1 cellular context compared by ENCODE assay signal in the genomic region with DNA sequence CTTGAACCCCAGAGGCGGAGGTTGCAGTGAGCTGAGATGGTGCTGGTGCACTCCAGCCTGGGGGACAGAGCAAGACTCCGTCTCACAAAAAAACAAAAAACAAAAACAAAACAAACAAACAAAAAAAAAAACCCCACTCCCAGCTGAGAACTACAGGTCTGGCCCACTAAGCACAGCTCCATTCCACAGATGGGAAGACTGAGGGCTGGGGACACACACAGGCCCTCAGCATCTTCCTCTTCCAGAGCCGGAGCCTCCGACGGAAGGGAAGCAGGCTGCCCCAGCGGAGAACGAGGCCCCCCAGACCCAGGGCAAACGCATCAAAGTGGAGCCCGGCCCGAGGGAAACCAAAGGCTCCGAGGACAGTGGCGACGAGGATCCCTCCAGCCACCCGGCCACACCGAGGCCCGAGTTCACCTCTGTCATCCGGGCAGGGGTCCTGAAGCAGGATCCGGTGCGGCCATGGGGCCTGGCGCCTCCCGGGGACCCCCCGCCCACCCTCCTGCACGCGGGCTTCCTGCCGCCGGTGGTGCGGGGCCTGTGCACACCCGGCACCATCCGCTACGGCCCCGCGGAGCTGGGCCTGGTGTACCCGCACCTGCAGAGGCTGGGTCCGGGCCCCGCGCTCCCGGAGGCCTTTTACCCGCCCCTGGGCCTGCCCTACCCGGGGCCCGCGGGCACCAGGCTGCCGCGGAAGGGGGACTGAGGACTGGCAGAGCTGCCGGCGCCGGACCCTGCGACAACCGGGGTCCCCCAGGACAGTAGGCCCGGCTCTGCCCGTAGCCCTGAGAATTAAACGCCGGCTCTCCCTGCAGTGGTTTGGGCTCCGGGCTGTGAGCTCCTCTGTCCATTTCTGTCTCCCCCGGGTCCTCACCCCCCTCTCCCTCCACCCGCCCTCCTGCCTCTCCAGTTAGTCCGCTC.
TF ChIP-seq lines count a peak whose summit lies in the region.

No MANE protein-coding gene starts in this region.

TF ChIP-seq in K562, 482 proteins besides CTCF, POLR2A, EP300 and RAD21:
- TF ChIP-seq CBX1 (IDR thresholded peaks at IDR 0.05; ENCODE audit: low read depth) = peak; percentile 51; the same call in 1 of the 2 replicates
- peak; percentile 25; the same call in 1 of the 2 replicates for TF ChIP-seq RBFOX2 (IDR thresholded peaks at IDR 0.05; ENCODE audit: low read depth, low read length)
- peak; percentile 86 for TF ChIP-seq BCOR (IDR thresholded peaks at IDR 0.05)
- TF ChIP-seq CAMTA2 (CRISPR knock-in tag; conservative IDR thresholded peaks at IDR 0.05) = no peak
- TF ChIP-seq ZZZ3 (IDR thresholded peaks at IDR 0.05) = no peak
- TF ChIP-seq RCOR1 (IDR thresholded peaks at IDR 0.05; ENCODE audit: borderline replicate concordance in 1 of 2, low read depth in 2 of 2, low read length in 2 of 2) = peak in 1 of 2 experiments; percentile 29; a peak in 1 of 4 replicates
- TF ChIP-seq KDM1A (IDR thresholded peaks at IDR 0.05) = 0 out of 4 replicates have a peak, but pooled peaks have one; percentile 19 to 40
- peak; percentile 7 for TF ChIP-seq RBM25 (IDR thresholded peaks at IDR 0.05; ENCODE audit: low read depth, low read length, severe bottlenecking)
- TF ChIP-seq SMARCA5 (IDR thresholded peaks at IDR 0.05) = 0 out of 2 replicates have a peak, but pooled peaks have one; percentile 20
- TF ChIP-seq POLR2G (IDR thresholded peaks at IDR 0.05; ENCODE audit: low read depth, low read length) = 0 out of 2 replicates have a peak, but pooled peaks have one; percentile 34
